ENCODE assay signal across 23 cellular contexts in the genomic region with DNA sequence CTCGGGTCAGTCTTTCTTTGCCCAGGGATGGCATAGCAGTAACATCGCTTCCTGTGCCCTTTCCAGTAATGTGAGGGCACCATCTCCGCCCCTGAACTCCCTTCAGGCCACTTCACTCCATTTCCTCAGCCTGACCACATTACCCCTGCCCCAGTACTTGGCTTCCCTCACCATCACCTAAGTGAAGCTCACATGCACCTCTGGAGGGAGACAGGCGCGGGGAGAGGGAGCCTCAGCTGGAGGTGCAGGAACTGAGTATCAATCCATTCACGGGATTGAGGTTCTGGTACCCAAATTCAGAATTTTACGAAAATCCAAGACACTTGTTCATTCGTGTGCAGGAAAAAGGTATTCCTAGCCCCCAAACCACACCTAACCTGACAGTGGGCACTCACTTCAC.
"Had no signal": no experiment of that assay in that cellular context is flagged by ENCODE, and none has a peak within 500 bp of the region (broad histone marks: within the 10 kb centered on the region; RNA-seq: fewer than 3 reads in every experiment).

No MANE protein-coding gene starts in this region.

- H3K4me1 Mint-ChIP-seq: endodermal cell had no signal

- H3K27me3 ChIP-seq: colonic mucosa, dorsolateral prefrontal cortex, esophagus muscularis mucosa, esophagus squamous epithelium, foreskin keratinocyte, gastrocnemius medialis, gastroesophageal sphincter, heart right ventricle had no signal

- H3K27me3 Mint-ChIP-seq: effector memory CD8-positive, alpha-beta T cell had no signal

- H3K4me3 ChIP-seq: colonic mucosa, coronary artery, dorsolateral prefrontal cortex, esophagus muscularis mucosa, esophagus squamous epithelium, gastrocnemius medialis, gastroesophageal sphincter, heart right ventricle had no signal

- H3K27ac ChIP-seq: colonic mucosa, coronary artery, dorsolateral prefrontal cortex, epithelial cell of prostate, esophagus muscularis mucosa, esophagus squamous epithelium, foreskin keratinocyte, gastrocnemius medialis, gastroesophageal sphincter, heart right ventricle had no signal

- H3K27ac Mint-ChIP-seq: dendritic cell treated with granulocyte-macrophage colony-stimulating factor and Interleukin-4, amounts not matched to agents 40 ng/mL and 50 ng/mL, for 4 days; effector memory CD8-positive, alpha-beta T cell; endodermal cell had no signal

- H3K4me1 ChIP-seq: colonic mucosa, esophagus muscularis mucosa, esophagus squamous epithelium, foreskin keratinocyte, gastrocnemius medialis, gastroesophageal sphincter, heart right ventricle had no signal

- H3K9me3 ChIP-seq: colonic mucosa, esophagus squamous epithelium, gastrocnemius medialis had no signal

- DNase-seq: colonic mucosa; cortex of kidney; dermis blood vessel endothelial cell; dorsolateral prefrontal cortex; effector CD4-positive, alpha-beta T cell; effector CD8-positive, alpha-beta T cell; effector memory CD4-positive, alpha-beta T cell; effector memory CD8-positive, alpha-beta T cell; endodermal cell; erythroblast; esophagus squamous epithelium; foreskin fibroblast; foreskin keratinocyte; foreskin melanocyte; gastrocnemius medialis; glutamatergic neuron; head of caudate nucleus; heart right ventricle had no signal

- ATAC-seq: effector memory CD8-positive, alpha-beta T cell; foreskin keratinocyte; gastrocnemius medialis; gastroesophageal sphincter; heart right ventricle had no signal

- H3K9me3 Mint-ChIP-seq: dendritic cell treated with granulocyte-macrophage colony-stimulating factor and Interleukin-4, amounts not matched to agents 40 ng/mL and 50 ng/mL, for 4 days; effector memory CD8-positive, alpha-beta T cell; endodermal cell had no signal

- H3K36me3 ChIP-seq: colonic mucosa, esophagus muscularis mucosa, esophagus squamous epithelium, gastrocnemius medialis, gastroesophageal sphincter, heart right ventricle had no signal

- H3K4me3 Mint-ChIP-seq: dendritic cell treated with granulocyte-macrophage colony-stimulating factor and Interleukin-4, amounts not matched to agents 40 ng/mL and 50 ng/mL, for 4 days; effector memory CD8-positive, alpha-beta T cell; endodermal cell had no signal
